8 cellular contexts compared by ENCODE assay signal in the genomic region with DNA sequence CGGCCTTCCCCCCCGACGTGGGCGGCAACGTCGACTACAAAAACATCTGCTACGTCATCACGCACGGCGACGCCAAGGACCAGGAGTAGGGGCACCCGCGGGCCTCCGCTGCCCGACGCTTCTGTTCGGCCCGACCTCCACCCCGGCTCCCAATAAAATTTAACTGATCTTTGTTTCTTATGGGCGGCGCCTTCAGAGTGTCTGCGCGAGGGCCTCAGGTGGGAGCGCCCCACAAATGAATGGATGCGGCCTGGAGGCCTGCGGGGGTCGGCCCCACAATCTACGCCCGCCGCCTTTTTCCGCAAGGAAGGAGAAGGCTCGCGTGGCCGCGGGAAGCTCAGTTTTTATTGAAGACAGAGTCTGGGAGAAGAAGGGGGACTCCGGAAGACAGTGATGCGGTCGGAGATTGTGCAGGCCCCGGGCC. TPM values are rescaled to one million over a fixed set of nuclear protein-coding genes. Genes with fewer than 3 reads are reported as not detected.
DNase-seq lines count a peak whose midpoint lies in the region; ATAC-seq, FAIRE-seq and TF ChIP-seq lines count a peak whose summit lies in the region.

No MANE protein-coding gene starts in this region.

- peak overlapping the region; percentile 90 for H3K4me3 Mint-ChIP-seq in activated CD4-positive, alpha-beta T cell treated with anti-CD3 and anti-CD28 coated beads, Interleukin-2, amount 10 ng/mL, durations not matched to agents 7 days and 5 days

- H3K27me3 Mint-ChIP-seq in activated CD4-positive, alpha-beta T cell treated with anti-CD3 and anti-CD28 coated beads, Interleukin-2, amount 10 ng/mL, durations not matched to agents 7 days and 5 days, result no peaks in the 10 kb centered on the region

- H3K4me1 Mint-ChIP-seq in activated CD4-positive, alpha-beta T cell treated with anti-CD3 and anti-CD28 coated beads, Interleukin-2, amount 10 ng/mL, durations not matched to agents 7 days and 5 days, result peaks cover 52% of the 10 kb centered on the region

- intact Hi-C loops in right lobe of liver (cut with DNase I), result no loop called here

- no peaks in the 10 kb centered on the region for H3K9me3 Mint-ChIP-seq in activated CD4-positive, alpha-beta T cell treated with anti-CD3 and anti-CD28 coated beads, Interleukin-2, amount 10 ng/mL, durations not matched to agents 7 days and 5 days

- TF ChIP-seq POLR2A in GM18951 (IDR thresholded peaks at IDR 0.05; ENCODE audit: extremely low read depth, insufficient read depth, insufficient read length) (peak; percentile 56), right lobe of liver (IDR thresholded peaks at IDR 0.05) (no peak)

- TF ChIP-seq CTCF in right lobe of liver (IDR thresholded peaks at IDR 0.05), result no peak

- peak; percentile 48 for FAIRE-seq in A204.1 (lab: Jason Lieb, UNC)

- H3K27me3 ChIP-seq in right lobe of liver, result no peaks in the 10 kb centered on the region

- H3K36me3 ChIP-seq in right lobe of liver, result no peaks in the 10 kb centered on the region

- H3K4me3 ChIP-seq in right lobe of liver, result peak overlapping the region; percentile 60 to 69 (median 64)

- DNase-seq in NCI-H510A (lab: John Stamatoyannopoulos, UW), result peak; percentile 91
- peak; percentile 90 for DNase-seq in activated CD4-positive, alpha-beta T cell treated with anti-CD3 and anti-CD28 coated beads, Interleukin-2, amount 10 ng/mL, durations not matched to agents 7 days and 5 days
- DNase-seq in dermis microvascular lymphatic vessel endothelial cell (ENCODE audit: low read depth in 2 of 2), result peak; percentile 81 to 95
- peak; percentile 87 to 90 (median 87) for DNase-seq in right lobe of liver
- peak; percentile 87 for DNase-seq in stimulated activated CD4-positive, alpha-beta T cell treated with anti-CD3 and anti-CD28 coated beads, Interleukin-4, amount 100 ng/mL, for 1 hour

- in situ Hi-C loops in GM18951 (cut with MboI; ENCODE audit: low sequenced_read_pairs, unreplicated experiment), result no loop called here

- peak overlapping the region; percentile 88 to 97 (median 96) for H3K27ac ChIP-seq in right lobe of liver

- no peaks in the 10 kb centered on the region for H3K9me3 ChIP-seq in right lobe of liver

- ATAC-seq in HG03378 (IDR thresholded peaks at IDR 0.05; ENCODE audit: unreplicated experiment) (peak; percentile 36), right lobe of liver (peak; percentile 34 to 58 (median 49))

- H3K36me3 Mint-ChIP-seq in activated CD4-positive, alpha-beta T cell treated with anti-CD3 and anti-CD28 coated beads, Interleukin-2, amount 10 ng/mL, durations not matched to agents 7 days and 5 days (ENCODE audit: low read depth), result peaks cover 40% of the 10 kb centered on the region

- POLR2A ChIA-PET in activated CD4-positive, alpha-beta T cell treated with anti-CD3 and anti-CD28 coated beads, Interleukin-2, amount 10 ng/mL, durations not matched to agents 7 days and 5 days (lab: Charles Lee), result no interaction called here

- WGBS in right lobe of liver (ENCODE audit: insufficient coverage, low coverage, low lambda C conversion rate, missing lambda C conversion rate), result 7% methylated on average over 35 of the region's 39 CpGs

- peak overlapping the region; percentile 100 for H3K27ac Mint-ChIP-seq in activated CD4-positive, alpha-beta T cell treated with anti-CD3 and anti-CD28 coated beads, Interleukin-2, amount 10 ng/mL, durations not matched to agents 7 days and 5 days

- CTCF ChIA-PET in activated CD4-positive, alpha-beta T cell treated with anti-CD3 and anti-CD28 coated beads, Interleukin-2, amount 10 ng/mL, durations not matched to agents 7 days and 5 days (lab: Charles Lee), result interaction anchor here (1.2 to 1.5 kb wide), 2 partner anchors 9 to 32 kb away, joined by 4 to 5 read pairs; no protein-coding TSS in a partner anchor

- peaks cover 0 to 9% (median 3%) of the 10 kb centered on the region in 4 donors for H3K4me1 ChIP-seq in right lobe of liver

RNA-seq across cellular contexts. Expression of a gene that starts 3.2 kb away (rescaled TPM):
- total RNA-seq in activated CD4-positive, alpha-beta T cell treated with anti-CD3 and anti-CD28 coated beads, Interleukin-2, amount 10 ng/mL, durations not matched to agents 7 days and 5 days, result not detected
- total RNA-seq in dermis microvascular lymphatic vessel endothelial cell (0.64 TPM in 1 of 2 replicates, not detected in the other), right lobe of liver (1 to 10 TPM in 1 of 6 experiments, not detected in 5; 1.4 TPM)

RNA-seq across cellular contexts. Expression of a gene that starts 4.5 kb away (rescaled TPM):
- 100 to 1,000 TPM; 383 to 413 TPM for total RNA-seq in activated CD4-positive, alpha-beta T cell treated with anti-CD3 and anti-CD28 coated beads, Interleukin-2, amount 10 ng/mL, durations not matched to agents 7 days and 5 days
- total RNA-seq in dermis microvascular lymphatic vessel endothelial cell, result under 0.01 and 0.38 TPM in 2 replicates
- total RNA-seq in right lobe of liver, result 1 to 10 TPM in 3 of 6 experiments, under 1 TPM in 3; 0.12 to 1.7 (median 0.93) TPM

RNA-seq across cellular contexts. Expression of a gene that starts 7.5 kb away (rescaled TPM):
- total RNA-seq in activated CD4-positive, alpha-beta T cell treated with anti-CD3 and anti-CD28 coated beads, Interleukin-2, amount 10 ng/mL, durations not matched to agents 7 days and 5 days, result 10 to 100 TPM; 63.9 to 69.9 TPM
- total RNA-seq in dermis microvascular lymphatic vessel endothelial cell, result 22.2 and 31.9 TPM in 2 replicates
- 10 to 100 TPM in 3 of 6 experiments, 1 to 10 TPM in 3; 7.9 to 12.3 (median 10.6) TPM for total RNA-seq in right lobe of liver

RNA-seq across cellular contexts. Expression of a gene that starts 17.4 kb away (rescaled TPM):
- total RNA-seq in activated CD4-positive, alpha-beta T cell treated with anti-CD3 and anti-CD28 coated beads, Interleukin-2, amount 10 ng/mL, durations not matched to agents 7 days and 5 days, result 10 to 100 TPM; 13.7 to 13.9 TPM
- 11.4 and 15.2 TPM in 2 replicates for total RNA-seq in dermis microvascular lymphatic vessel endothelial cell
- total RNA-seq in right lobe of liver, result 1 to 10 TPM; 2.9 to 4.3 (median 3.9) TPM

RNA-seq across cellular contexts. Expression of a gene that starts 22.7 kb away (rescaled TPM):
- 10 to 100 TPM; 51.8 to 65.0 TPM for total RNA-seq in activated CD4-positive, alpha-beta T cell treated with anti-CD3 and anti-CD28 coated beads, Interleukin-2, amount 10 ng/mL, durations not matched to agents 7 days and 5 days
- total RNA-seq in dermis microvascular lymphatic vessel endothelial cell, result 34.1 and 35.5 TPM in 2 replicates
- 10 to 100 TPM; 14.8 to 23.8 (median 18.2) TPM for total RNA-seq in right lobe of liver

Comparison
In these comparisons a context has a peak if more than half of its experiments do, and no peak if none do; other contexts are left out.
1. Peak in every context shown above with its lines: DNase-seq, ATAC-seq, H3K4me3 ChIP-seq and H3K27ac ChIP-seq.
2. RNA of a gene that starts 4.5 kb away (total RNA-seq): 383 to 413 TPM in activated CD4-positive, alpha-beta T cell treated with anti-CD3 and anti-CD28 coated beads, Interleukin-2, amount 10 ng/mL, durations not matched to agents 7 days and 5 days; 0.12 to 1.7 TPM in right lobe of liver and under 0.01 to 0.38 TPM in dermis microvascular lymphatic vessel endothelial cell; every median in the first group is over 100 times any median in the second.